25 cellular contexts compared by ENCODE assay signal in the genomic region with DNA sequence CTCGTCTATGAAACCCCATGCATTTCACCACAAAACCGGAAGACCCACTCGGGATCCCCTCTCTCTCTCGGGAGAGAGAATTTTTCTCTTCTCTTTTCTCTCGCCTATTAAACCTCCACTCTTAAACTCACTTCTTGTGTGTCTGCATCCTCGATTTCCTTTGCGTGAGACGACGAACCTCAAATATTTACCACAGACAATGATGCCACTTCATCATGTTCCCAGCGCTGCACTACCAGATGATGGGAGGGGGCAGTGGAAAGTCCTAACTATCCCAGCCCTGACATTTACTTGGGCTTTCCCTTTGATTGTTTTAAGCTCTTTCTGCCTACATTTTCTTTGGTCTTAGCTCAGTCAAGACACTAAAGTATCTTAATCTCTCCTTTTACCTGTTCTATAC.
DNase-seq lines count a peak whose midpoint lies in the region; FAIRE-seq and TF ChIP-seq lines count a peak whose summit lies in the region.
"Had no signal": no experiment of that assay in that cellular context is flagged by ENCODE, and none has a peak within 500 bp of the region (broad histone marks: within the 10 kb centered on the region; RNA-seq: fewer than 3 reads in every experiment).

No MANE protein-coding gene starts in this region.

- H3K27ac Mint-ChIP-seq in nephron progenitor cell (peak overlapping the region; percentile 43), endodermal cell (no peak overlapping the region)
- H3K27ac Mint-ChIP-seq: CD14-positive monocyte; CD4-positive, alpha-beta T cell; CD8-positive, alpha-beta memory T cell; GM23338; HFFc6 had no signal

- 90 to 100% methylated on average over 6 to 10 of the region's 10 CpGs for WGBS in endodermal cell (ENCODE audit: insufficient coverage in 1 of 2, insufficient read length in 1 of 2), 2 experiments

- no peak overlapping the region for H3K9ac ChIP-seq in endodermal cell (ENCODE audit: extremely low read depth, low read length, poor library complexity, severe bottlenecking)
- H3K9ac ChIP-seq: BLaER1 treated with 17β-estradiol and CSF1 and Interleukin-3, amounts not matched to agents 10 nM and 100 nM had no signal

- TF ChIP-seq CTCF in nephron progenitor cell (IDR thresholded peaks at IDR 0.05), result no peak
- no peak for TF ChIP-seq CTCF in endodermal cell (conservative IDR thresholded peaks at IDR 0.05)

- H3K9me3 ChIP-seq in endodermal cell (ENCODE audit: control insufficient read depth, low read length), result no peaks in the 10 kb centered on the region
- H3K9me3 ChIP-seq: BE2C; BLaER1 treated with 17β-estradiol and CSF1 and Interleukin-3, amounts not matched to agents 10 nM and 100 nM; HAP-1 had no signal

- H3K4me3 ChIP-seq in endodermal cell (ENCODE audit: low read length), result no peak overlapping the region
- H3K4me3 ChIP-seq: BLaER1 treated with 17β-estradiol and CSF1 and Interleukin-3, amounts not matched to agents 10 nM and 100 nM; GM23338; HAP-1 had no signal

- DNase-seq in NCI-H748 (lab: John Stamatoyannopoulos, UW; ENCODE audit: unreplicated experiment) (peak; percentile 65), NCI-H748 treated with DMSO at 0.1 percent for 48 hours (lab: John Stamatoyannopoulos, UW) (no peak), M059J (ENCODE audit: low read depth) (peak; percentile 23), SK-MEL-5 (ENCODE audit: low read depth, low spot score) (peak; percentile 44), nephron progenitor cell (no peak), endodermal cell (no peak), RCC 7860 (ENCODE audit: low spot score) (no peak)
- DNase-seq in effector CD8-positive, alpha-beta T cell (lab: John Stamatoyannopoulos, UW), result no peak
- DNase-seq: BE2C; CD4-positive, alpha-beta T cell; CD8-positive, alpha-beta memory T cell; DMS 273 treated with DMSO at 0.1 percent for 48 hours; DMS79 treated with DMSO at 0.1 percent for 48 hours; GF-D8; HFFc6 had no signal

- H3K4me1 Mint-ChIP-seq in nephron progenitor cell (peaks cover 27% of the 10 kb centered on the region), endodermal cell (peaks cover 20% of the 10 kb centered on the region)
- H3K4me1 Mint-ChIP-seq: CD14-positive monocyte; CD8-positive, alpha-beta memory T cell; GM23338 had no signal

- H3K4me3 Mint-ChIP-seq in nephron progenitor cell (no peak overlapping the region), endodermal cell (no peak overlapping the region)
- H3K4me3 Mint-ChIP-seq: CD14-positive monocyte; CD4-positive, alpha-beta T cell; GM23338; HFFc6 had no signal

- H3K4me1 ChIP-seq in endodermal cell (ENCODE audit: control insufficient read depth, insufficient read depth, low read length), result no peaks in the 10 kb centered on the region
- H3K4me1 ChIP-seq: BLaER1 treated with 17β-estradiol and CSF1 and Interleukin-3, amounts not matched to agents 10 nM and 100 nM; HAP-1 had no signal

- peaks cover 8% of the 10 kb centered on the region for H3K27me3 Mint-ChIP-seq in nephron progenitor cell (ENCODE audit: low read depth, poor library complexity)
- peaks cover 25% of the 10 kb centered on the region for H3K27me3 Mint-ChIP-seq in endodermal cell (ENCODE audit: insufficient read depth)

- H3K9me3 Mint-ChIP-seq in nephron progenitor cell, result no peaks in the 10 kb centered on the region
- no peaks in the 10 kb centered on the region for H3K9me3 Mint-ChIP-seq in endodermal cell
- H3K9me3 Mint-ChIP-seq: CD4-positive, alpha-beta T cell had no signal

- H3K27ac ChIP-seq in endodermal cell (ENCODE audit: low read depth, low read length), result no peak overlapping the region
- H3K27ac ChIP-seq: 22Rv1; BLaER1 treated with 17β-estradiol and CSF1 and Interleukin-3, amounts not matched to agents 10 nM and 100 nM had no signal

- no peak for FAIRE-seq in RCC 7860 (lab: Jason Lieb, UNC)
- FAIRE-seq: A204.1, D721Med, GM12891, GM18507, H54 had no signal

- no peaks in the 10 kb centered on the region for H3K36me3 ChIP-seq in endodermal cell (ENCODE audit: control insufficient read depth, insufficient read depth, low read length)
- H3K36me3 ChIP-seq: BE2C; BLaER1 treated with 17β-estradiol and CSF1 and Interleukin-3, amounts not matched to agents 10 nM and 100 nM; HAP-1 had no signal

- in situ Hi-C loops in SK-MEL-5 (cut with HindIII; ENCODE audit: low pct_unique_long_range_greater_than_20kb, low sequenced_read_pairs), result no loop called here

- peaks cover 4% of the 10 kb centered on the region for H3K27me3 ChIP-seq in endodermal cell (ENCODE audit: control insufficient read depth, insufficient read depth, low read length, poor library complexity, severe bottlenecking)
- H3K27me3 ChIP-seq: BE2C; BLaER1 treated with 17β-estradiol and CSF1 and Interleukin-3, amounts not matched to agents 10 nM and 100 nM had no signal

- H3K36me3 Mint-ChIP-seq in nephron progenitor cell (ENCODE audit: low read depth) (no peaks in the 10 kb centered on the region), endodermal cell (ENCODE audit: low read depth) (no peaks in the 10 kb centered on the region)
- H3K36me3 Mint-ChIP-seq: CD14-positive monocyte; CD8-positive, alpha-beta memory T cell had no signal

Comparison
In these comparisons a context has a peak if more than half of its experiments do, and no peak if none do; other contexts are left out.
1. DNase-seq: peak in NCI-H748 (single experiment), M059J (single experiment) and SK-MEL-5 (single experiment); none in NCI-H748 treated with DMSO at 0.1 percent for 48 hours (single experiment), nephron progenitor cell (single experiment), endodermal cell (single experiment), RCC 7860 (single experiment) and effector CD8-positive, alpha-beta T cell (single experiment).